19 cellular contexts compared by ENCODE assay signal in genomic region chr4:145756244-145756643, GRCh38.
DNase-seq lines count a peak whose midpoint lies in the region; TF ChIP-seq lines count a peak whose summit lies in the region.
"Had no signal": no experiment of that assay in that cellular context is flagged by ENCODE, and none has a peak within 500 bp of the region (broad histone marks: within the 10 kb centered on the region; RNA-seq: fewer than 3 reads in every experiment).

No MANE protein-coding gene starts in this region.

- intact Hi-C loops in dendritic cell treated with granulocyte-macrophage colony-stimulating factor and Interleukin-4, amounts not matched to agents 40 ng/mL and 50 ng/mL, for 4 days (cut with micrococcal nuclease): no loop called here

- H3K27ac Mint-ChIP-seq in dendritic cell treated with granulocyte-macrophage colony-stimulating factor and Interleukin-4, amounts not matched to agents 40 ng/mL and 50 ng/mL, for 4 days: peak overlapping the region; percentile 37

- peak overlapping the region; percentile 18 for H3K27ac ChIP-seq in temporal lobe (ENCODE audit: low read depth, low read length)
- no peak overlapping the region for H3K27ac ChIP-seq in right atrium auricular region
- H3K27ac ChIP-seq: GM23248, HL-60 had no signal

- H3K9me3 ChIP-seq in right atrium auricular region: no peaks in the 10 kb centered on the region

- no peaks in the 10 kb centered on the region for H3K27me3 ChIP-seq in right atrium auricular region

- no peak overlapping the region for H3K4me3 ChIP-seq in right atrium auricular region
- H3K4me3 ChIP-seq: GM23248 had no signal

- peaks cover 15% of the 10 kb centered on the region for H3K4me1 Mint-ChIP-seq in dendritic cell treated with granulocyte-macrophage colony-stimulating factor and Interleukin-4, amounts not matched to agents 40 ng/mL and 50 ng/mL, for 4 days (ENCODE audit: low read depth)

- DNase-seq in activated CD4-positive, alpha-beta T cell treated with anti-CD3 and anti-CD28 coated beads for 48 hours: peak; percentile 38
- no peak for DNase-seq in activated CD4-positive, alpha-beta T cell treated with anti-CD3 and anti-CD28 coated beads for 4 hours
- peak; percentile 27 for DNase-seq in stimulated activated CD4-positive, alpha-beta T cell treated with anti-CD3 and anti-CD28 coated beads, Interleukin-1b, Interleukin-23, amount 100 ng/mL, for 48 hours
- DNase-seq in stimulated activated CD4-positive, alpha-beta T cell treated with anti-CD3 and anti-CD28 coated beads, Interleukin-4, amount 100 ng/mL, for 4 hours: no peak
- DNase-seq in right atrium auricular region (ENCODE audit: low spot score): no peak
- DNase-seq in foreskin melanocyte: no peak
- DNase-seq: 8988T, COR-L47, HCEC 1CT, NCI-H1417 treated with DMSO at 0.1 percent for 48 hours, NCI-H2029, NCI-H345, NCI-H524 treated with DMSO at 0.1 percent for 48 hours, PC-3, RPMI8226 had no signal

- peaks cover 11% of the 10 kb centered on the region for H3K36me3 ChIP-seq in right atrium auricular region

- no peak for TF ChIP-seq CTCF in right atrium auricular region (IDR thresholded peaks at IDR 0.05)

- no peak overlapping the region for H3K4me3 Mint-ChIP-seq in dendritic cell treated with granulocyte-macrophage colony-stimulating factor and Interleukin-4, amounts not matched to agents 40 ng/mL and 50 ng/mL, for 4 days

- H3K4me1 ChIP-seq in right atrium auricular region: no peaks in the 10 kb centered on the region

- H3K36me3 Mint-ChIP-seq in dendritic cell treated with granulocyte-macrophage colony-stimulating factor and Interleukin-4, amounts not matched to agents 40 ng/mL and 50 ng/mL, for 4 days (ENCODE audit: low read depth): no peaks in the 10 kb centered on the region

- H3K9me3 Mint-ChIP-seq in dendritic cell treated with granulocyte-macrophage colony-stimulating factor and Interleukin-4, amounts not matched to agents 40 ng/mL and 50 ng/mL, for 4 days: no peaks in the 10 kb centered on the region

- H3K27me3 Mint-ChIP-seq in dendritic cell treated with granulocyte-macrophage colony-stimulating factor and Interleukin-4, amounts not matched to agents 40 ng/mL and 50 ng/mL, for 4 days: no peaks in the 10 kb centered on the region

Comparison
In these comparisons a context has a peak if more than half of its experiments do, and no peak if none do; other contexts are left out.
1. DNase-seq: peak in activated CD4-positive, alpha-beta T cell treated with anti-CD3 and anti-CD28 coated beads for 48 hours (single experiment) and stimulated activated CD4-positive, alpha-beta T cell treated with anti-CD3 and anti-CD28 coated beads, Interleukin-1b, Interleukin-23, amount 100 ng/mL, for 48 hours (single experiment); none in activated CD4-positive, alpha-beta T cell treated with anti-CD3 and anti-CD28 coated beads for 4 hours (0 of 2), stimulated activated CD4-positive, alpha-beta T cell treated with anti-CD3 and anti-CD28 coated beads, Interleukin-4, amount 100 ng/mL, for 4 hours (0 of 2), right atrium auricular region (single experiment) and foreskin melanocyte (single experiment).